8 cellular contexts compared by ENCODE assay signal in the genomic region with DNA sequence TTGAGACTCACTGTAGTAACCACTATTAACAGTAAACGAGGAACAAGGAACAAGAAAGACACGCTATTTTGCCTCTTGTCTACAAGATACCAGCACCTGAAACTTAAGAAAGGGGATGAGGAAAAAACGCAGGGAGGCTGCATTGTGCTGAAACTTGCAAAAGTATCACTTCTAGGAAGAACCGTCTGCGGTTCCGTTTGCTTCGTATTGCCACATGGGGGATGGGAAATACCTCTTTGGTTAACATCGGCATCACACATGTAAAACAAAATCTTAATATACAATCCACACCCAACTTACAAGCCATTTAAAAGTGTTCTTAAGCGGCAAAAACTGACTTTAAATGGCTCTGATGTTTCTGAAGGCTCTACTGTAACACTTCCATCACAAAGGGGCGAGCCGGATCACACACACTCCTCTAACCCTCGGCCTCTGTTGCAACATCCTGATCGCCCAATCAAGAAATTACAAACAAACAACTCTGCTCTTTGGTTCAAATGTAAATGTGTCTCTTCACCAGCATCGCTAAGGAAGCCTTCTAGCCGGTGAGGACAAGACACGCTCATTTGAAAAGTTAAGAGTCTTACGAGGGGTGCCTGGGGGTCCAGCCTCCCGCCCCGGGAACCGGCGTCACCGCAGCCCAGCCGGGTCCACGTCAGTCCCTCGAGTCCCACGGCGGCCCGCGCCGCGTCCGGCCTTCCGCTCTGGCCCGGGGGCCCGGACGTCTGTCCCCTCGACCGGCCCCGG. TPM values are rescaled to one million over a fixed set of nuclear protein-coding genes. Genes with fewer than 3 reads are reported as not detected.
DNase-seq lines count a peak whose midpoint lies in the region; ATAC-seq and TF ChIP-seq lines count a peak whose summit lies in the region.

No MANE protein-coding gene starts in this region.

- H3K4me3 ChIP-seq in fibroblast of villous mesenchyme (ENCODE audit: low read depth, low read length) (peak overlapping the region; percentile 84), prostate gland (peak overlapping the region; percentile 86 to 95)

- intact Hi-C loops in prostate gland (cut with DNase I) = loop anchor here (2.0 kb wide), 1 partner anchor 65 kb away; the partner anchor contains the start of gene NOTCH1

- peak overlapping the region; percentile 100 for H3K27ac ChIP-seq in prostate gland

- H3K36me3 ChIP-seq in prostate gland = peaks cover 0 to under 1% of the 10 kb centered on the region in 2 donors

- no peak for TF ChIP-seq POLR2A in prostate gland (IDR thresholded peaks at IDR 0.05)

- ATAC-seq in HG02981 (IDR thresholded peaks at IDR 0.05; ENCODE audit: unreplicated experiment) = no peak

- WGBS in prostate gland = under 1% methylated on average over 39 of the region's 39 CpGs

- no peaks in the 10 kb centered on the region for H3K9me3 ChIP-seq in prostate gland

- DNase-seq in NCI-H510A treated with DMSO at 0.1 percent for 48 hours (lab: John Stamatoyannopoulos, UW) (peak; percentile 38), NCI-H510A (lab: John Stamatoyannopoulos, UW) (no peak), Kasumi-1 (lab: John Stamatoyannopoulos, UW) (peak; percentile 27 to 46), activated T-cell treated with anti-CD3 and anti-CD28 coated beads for 4 hours (peak; percentile 19), fibroblast of villous mesenchyme (ENCODE audit: low read depth) (peak; percentile 76), prostate gland (ENCODE audit: low spot score) (no peak), foreskin melanocyte (no peak)

- H3K4me1 ChIP-seq in prostate gland (replicated peaks) = peaks cover 6% of the 10 kb centered on the region

- TF ChIP-seq CTCF in fibroblast of villous mesenchyme (IDR thresholded peaks at IDR 0.05; ENCODE audit: insufficient read depth, low read depth, low read length) (no peak), prostate gland (IDR thresholded peaks at IDR 0.05) (no peak)

- H3K27me3 ChIP-seq in prostate gland (replicated peaks; ENCODE audit: insufficient read depth) = no peaks in the 10 kb centered on the region

RNA-seq across cellular contexts. Expression of gene SEC16A, which starts 0.6 kb away (rescaled TPM):
- total RNA-seq in fibroblast of villous mesenchyme = 40.3 and 43.2 TPM in 2 replicates
- total RNA-seq in prostate gland = 100 to 1,000 TPM in 1 of 2 donors, 10 to 100 TPM in 1; 94.7 to 111 TPM

RNA-seq across cellular contexts. Expression of gene INPP5E, which starts 42.6 kb away (rescaled TPM):
- total RNA-seq in fibroblast of villous mesenchyme (8.2 and 9.3 TPM in 2 replicates), prostate gland (10 to 100 TPM; 10.7 to 22.7 TPM)

Comparison
In these comparisons a context has a peak if more than half of its experiments do, and no peak if none do; other contexts are left out.
1. DNase-seq: peak in NCI-H510A treated with DMSO at 0.1 percent for 48 hours (single experiment), Kasumi-1 (2 of 2), activated T-cell treated with anti-CD3 and anti-CD28 coated beads for 4 hours (single experiment) and fibroblast of villous mesenchyme (single experiment); none in NCI-H510A (single experiment), prostate gland (single experiment) and foreskin melanocyte (single experiment).